In genomic region chr3:133896002-133896761, GRCh38 we compare ENCODE assay signal across 8 cellular contexts. TPM values are rescaled to one million over a fixed set of nuclear protein-coding genes. Genes with fewer than 3 reads are reported as not detected.
A peak's percentile ranks its signal among the peaks of the same experiment; 100 is the strongest.
DNase-seq lines count a peak whose midpoint lies in the region; ATAC-seq and TF ChIP-seq lines count a peak whose summit lies in the region.

No MANE protein-coding gene starts in this region.

- ATAC-seq in lung (ENCODE audit: insufficient read depth, low FRiP score) (no peak), upper lobe of left lung (ENCODE audit: low FRiP score in 2 of 2) (peak in 1 of 2 donors; percentile 9), GM21528 (IDR thresholded peaks at IDR 0.05; ENCODE audit: low FRiP score, unreplicated experiment) (no peak), GM19463 (IDR thresholded peaks at IDR 0.05; ENCODE audit: unreplicated experiment) (no peak)

- TF ChIP-seq CTCF in BJ (IDR thresholded peaks at IDR 0.05; ENCODE audit: insufficient read depth, low read depth, low read length) = no peak
- TF ChIP-seq CTCF in lung (IDR thresholded peaks at IDR 0.05; ENCODE audit: control extremely low read depth, extremely low read depth) = no peak
- no peak for TF ChIP-seq CTCF in upper lobe of left lung (IDR thresholded peaks at IDR 0.05)

- POLR2A ChIA-PET in BJ (lab: Charles Lee) = no interaction called here

- 19 to 22% methylated on average over 37 of the region's 37 CpGs for WGBS in lung, 2 donors
- 25 to 30% methylated on average over 14 to 37 of the region's 37 CpGs for WGBS in upper lobe of left lung, 2 donors

- H3K4me1 ChIP-seq in lung (ENCODE audit: control insufficient read depth in 2 of 2, insufficient read depth in 2 of 2, low read length in 2 of 2) (peaks cover 4 to 6% of the 10 kb centered on the region in 2 donors), upper lobe of left lung (peaks cover 13 to 24% (median 18%) of the 10 kb centered on the region in 4 donors)

- no peak for TF ChIP-seq POLR2A in upper lobe of left lung (IDR thresholded peaks at IDR 0.05)

- CTCF ChIA-PET in BJ (lab: Yijun Ruan, JAX) = interaction anchor here (0.8 to 1.7 kb wide), 2 partner anchors 10 to 13 kb away, joined by 3 to 8 read pairs; no protein-coding TSS in a partner anchor

- no peak for TF ChIP-seq EP300 in upper lobe of left lung (IDR thresholded peaks at IDR 0.05)

- H3K27ac ChIP-seq in lung (ENCODE audit: low read depth in 1 of 2, low read length in 1 of 2) (no peak overlapping the region), upper lobe of left lung (peak overlapping the region in 1 of 4 donors; percentile 22)

- H3K27me3 ChIP-seq in BJ (ENCODE audit: control insufficient read depth, insufficient read depth, low read length) = peaks cover 35% of the 10 kb centered on the region
- no peaks in the 10 kb centered on the region for H3K27me3 ChIP-seq in lung (ENCODE audit: control insufficient read depth, insufficient read depth)
- H3K27me3 ChIP-seq in upper lobe of left lung = peaks cover 0 to 14% (median 0%) of the 10 kb centered on the region in 4 donors

- H3K9me3 ChIP-seq in lung (ENCODE audit: control insufficient read depth in 2 of 2, insufficient read depth in 1 of 2, low read length in 1 of 2) (no peaks in the 10 kb centered on the region), upper lobe of left lung (no peaks in the 10 kb centered on the region)

- H3K4me3 ChIP-seq in BJ (ENCODE audit: low read depth, low read length) = peak overlapping the region; percentile 51
- peak overlapping the region; percentile 36 for H3K4me3 ChIP-seq in Jurkat, Clone E6-1 (ENCODE audit: low read length)
- peak overlapping the region; percentile 71 for H3K4me3 ChIP-seq in lung
- H3K4me3 ChIP-seq in upper lobe of left lung = peak overlapping the region; percentile 51 to 82 (median 70)

- no peaks in the 10 kb centered on the region for H3K36me3 ChIP-seq in BJ (ENCODE audit: control insufficient read depth, insufficient read depth, low read length)
- no peaks in the 10 kb centered on the region for H3K36me3 ChIP-seq in lung (ENCODE audit: control insufficient read depth in 2 of 2, insufficient read depth in 2 of 2, low read length in 2 of 2)
- H3K36me3 ChIP-seq in upper lobe of left lung = no peaks in the 10 kb centered on the region

- DNase-seq in BJ (ENCODE audit: low read depth) = no peak
- no peak for DNase-seq in Jurkat, Clone E6-1 (ENCODE audit: low read depth, low spot score)
- peak; percentile 42 for DNase-seq in cerebellar cortex (ENCODE audit: low spot score)
- DNase-seq in lung (ENCODE audit: low spot score) = no peak
- peak in 1 of 2 donors; percentile 65 for DNase-seq in upper lobe of left lung
- no peak for DNase-seq in foreskin melanocyte

RNA-seq across cellular contexts. Expression of gene RAB6B, which starts 0.5 kb away (rescaled TPM):
- 2.0 and 3.0 TPM in 2 replicates for polyA plus RNA-seq in BJ (2011; rRNA removed)
- 1.0 and 1.6 TPM in 2 replicates for polyA minus RNA-seq in BJ (2011; rRNA and poly(A)+ RNA removed)
- 17.3 TPM for polyA plus RNA-seq in Jurkat, Clone E6-1 (2012; ENCODE audit: insufficient read depth, insufficient read length)
- 1 to 10 TPM; 3.3 to 5.1 TPM for total RNA-seq in lung
- 1 to 10 TPM; 1.8 to 3.0 TPM for polyA plus RNA-seq in lung
- total RNA-seq in upper lobe of left lung = 1 to 10 TPM in 5 of 6 donors, under 1 TPM in 1; 1.00 to 6.3 (median 2.8) TPM
